1 cellular context compared by ENCODE assay signal in the genomic region with DNA sequence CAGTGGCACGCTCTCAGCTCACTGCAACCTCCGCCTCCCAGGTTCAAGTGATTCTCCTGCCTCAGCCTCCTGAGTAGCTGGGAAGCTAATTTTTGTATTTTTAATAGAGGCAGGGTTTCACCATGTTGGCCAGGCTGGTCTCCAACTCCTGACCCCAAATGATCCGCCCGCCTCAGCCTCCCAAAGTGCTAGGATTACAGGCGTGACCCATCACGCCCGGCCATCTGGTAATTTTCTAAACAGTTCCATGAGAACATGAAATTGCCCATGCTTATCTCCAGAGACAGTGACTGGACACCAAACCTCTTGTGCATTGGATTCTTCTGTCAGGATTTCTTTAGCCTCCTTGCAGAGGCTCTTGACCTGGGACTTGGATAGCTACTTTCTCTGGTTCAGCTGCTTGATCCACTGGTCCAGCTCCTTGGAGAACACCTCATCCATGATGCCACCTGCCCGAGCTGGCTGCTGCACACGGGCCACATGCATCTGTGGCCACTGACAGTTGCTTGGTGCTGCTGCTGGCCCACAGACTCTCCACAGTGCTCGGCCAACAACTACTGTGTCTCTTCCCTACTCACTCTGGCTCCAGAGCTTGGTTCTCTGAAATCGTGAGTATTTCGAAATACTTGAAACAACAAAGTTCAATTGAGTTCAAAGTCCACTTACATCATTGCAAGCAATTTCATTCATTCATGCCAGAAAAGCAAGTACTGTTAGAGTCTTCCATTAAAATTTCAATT.
TF ChIP-seq lines count a peak whose summit lies in the region.

No MANE protein-coding gene starts in this region.

TF ChIP-seq in K562, 482 proteins besides CTCF, POLR2A, EP300 and RAD21 (continued from another document and continues in another):
- TF ChIP-seq RERE (CRISPR knock-in tag; IDR thresholded peaks at IDR 0.05; ENCODE audit: borderline replicate concordance) (no peak), PHB2 (IDR thresholded peaks at IDR 0.05; ENCODE audit: low read depth) (peak; percentile 80), PML (IDR thresholded peaks at IDR 0.05; ENCODE audit: low read length) (peak; percentile 54; the same call in 1 of the 2 replicates), ZNF696 (CRISPR knock-in tag; conservative IDR thresholded peaks at IDR 0.05) (no peak), NCOA6 (IDR thresholded peaks at IDR 0.05) (0 out of 2 replicates have a peak, but pooled peaks have one; percentile 35), FOXK1 (CRISPR knock-in tag; IDR thresholded peaks at IDR 0.05; ENCODE audit: borderline replicate concordance) (no peak), ZNF3 (CRISPR knock-in tag; IDR thresholded peaks at IDR 0.05) (no peak), KLF16 (IDR thresholded peaks at IDR 0.05) (peak; percentile 59; the same call in 1 of the 2 replicates), PPARD (CRISPR knock-in tag; IDR thresholded peaks at IDR 0.05) (no peak), ID3 (CRISPR knock-in tag; IDR thresholded peaks at IDR 0.05) (no peak), ID3 (tag; IDR thresholded peaks at IDR 0.05) (no peak), HOMEZ (CRISPR knock-in tag; IDR thresholded peaks at IDR 0.05) (no peak), CHD7 (IDR thresholded peaks at IDR 0.05; ENCODE audit: low read depth, low read length) (no peak), PHTF2 (CRISPR knock-in tag; IDR thresholded peaks at IDR 0.05) (no peak), SMARCA5 (IDR thresholded peaks at IDR 0.05) (no peak), KLF13 (tag; IDR thresholded peaks at IDR 0.05; ENCODE audit: borderline replicate concordance, low read depth) (no peak), NFIC (IDR thresholded peaks at IDR 0.05) (peak; percentile 80), STAT5B (CRISPR knock-in tag; IDR thresholded peaks at IDR 0.05) (no peak), MBD2 (IDR thresholded peaks at IDR 0.05; ENCODE audit: borderline replicate concordance, low read depth) (no peak; the same call in 1 of the 2 replicates), FOXA3 (CRISPR knock-in tag; conservative IDR thresholded peaks at IDR 0.05 in 1 of 2, IDR thresholded peaks at IDR 0.05 in 1 of 2) (peak in 1 of 2 experiments; percentile 29; a peak in 1 of 4 replicates), POLR2H (tag; IDR thresholded peaks at IDR 0.05; ENCODE audit: low read depth) (no peak), TEAD2 (tag; IDR thresholded peaks at IDR 0.05) (no peak), HDAC6 (IDR thresholded peaks at IDR 0.05; ENCODE audit: low read depth, low read length) (no peak), PHF21A (IDR thresholded peaks at IDR 0.05; ENCODE audit: borderline replicate concordance, low read depth) (no peak), NR2F6 (CRISPR knock-in tag; IDR thresholded peaks at IDR 0.05) (no peak), ZNF217 (CRISPR knock-in tag; IDR thresholded peaks at IDR 0.05) (no peak), ZNF282 (CRISPR knock-in tag; IDR thresholded peaks at IDR 0.05) (no peak), PREB (CRISPR knock-in tag; IDR thresholded peaks at IDR 0.05) (no peak), EHMT2 (IDR thresholded peaks at IDR 0.05) (peak; percentile 79), HMG20A (CRISPR knock-in tag; conservative IDR thresholded peaks at IDR 0.05) (no peak), CBX3 (IDR thresholded peaks at IDR 0.05; ENCODE audit: borderline replicate concordance in 1 of 2, low read length in 2 of 2) (no peak), ZNF586 (CRISPR knock-in tag; conservative IDR thresholded peaks at IDR 0.05) (no peak)
- TF ChIP-seq, protein P1, sequence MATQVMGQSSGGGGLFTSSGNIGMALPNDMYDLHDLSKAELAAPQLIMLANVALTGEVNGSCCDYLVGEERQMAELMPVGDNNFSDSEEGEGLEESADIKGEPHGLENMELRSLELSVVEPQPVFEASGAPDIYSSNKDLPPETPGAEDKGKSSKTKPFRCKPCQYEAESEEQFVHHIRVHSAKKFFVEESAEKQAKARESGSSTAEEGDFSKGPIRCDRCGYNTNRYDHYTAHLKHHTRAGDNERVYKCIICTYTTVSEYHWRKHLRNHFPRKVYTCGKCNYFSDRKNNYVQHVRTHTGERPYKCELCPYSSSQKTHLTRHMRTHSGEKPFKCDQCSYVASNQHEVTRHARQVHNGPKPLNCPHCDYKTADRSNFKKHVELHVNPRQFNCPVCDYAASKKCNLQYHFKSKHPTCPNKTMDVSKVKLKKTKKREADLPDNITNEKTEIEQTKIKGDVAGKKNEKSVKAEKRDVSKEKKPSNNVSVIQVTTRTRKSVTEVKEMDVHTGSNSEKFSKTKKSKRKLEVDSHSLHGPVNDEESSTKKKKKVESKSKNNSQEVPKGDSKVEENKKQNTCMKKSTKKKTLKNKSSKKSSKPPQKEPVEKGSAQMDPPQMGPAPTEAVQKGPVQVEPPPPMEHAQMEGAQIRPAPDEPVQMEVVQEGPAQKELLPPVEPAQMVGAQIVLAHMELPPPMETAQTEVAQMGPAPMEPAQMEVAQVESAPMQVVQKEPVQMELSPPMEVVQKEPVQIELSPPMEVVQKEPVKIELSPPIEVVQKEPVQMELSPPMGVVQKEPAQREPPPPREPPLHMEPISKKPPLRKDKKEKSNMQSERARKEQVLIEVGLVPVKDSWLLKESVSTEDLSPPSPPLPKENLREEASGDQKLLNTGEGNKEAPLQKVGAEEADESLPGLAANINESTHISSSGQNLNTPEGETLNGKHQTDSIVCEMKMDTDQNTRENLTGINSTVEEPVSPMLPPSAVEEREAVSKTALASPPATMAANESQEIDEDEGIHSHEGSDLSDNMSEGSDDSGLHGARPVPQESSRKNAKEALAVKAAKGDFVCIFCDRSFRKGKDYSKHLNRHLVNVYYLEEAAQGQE (CRISPR knock-in tag; IDR thresholded peaks at IDR 0.05; ENCODE audit: low read depth), result no peak
